14 cellular contexts compared by ENCODE assay signal in the genomic region with DNA sequence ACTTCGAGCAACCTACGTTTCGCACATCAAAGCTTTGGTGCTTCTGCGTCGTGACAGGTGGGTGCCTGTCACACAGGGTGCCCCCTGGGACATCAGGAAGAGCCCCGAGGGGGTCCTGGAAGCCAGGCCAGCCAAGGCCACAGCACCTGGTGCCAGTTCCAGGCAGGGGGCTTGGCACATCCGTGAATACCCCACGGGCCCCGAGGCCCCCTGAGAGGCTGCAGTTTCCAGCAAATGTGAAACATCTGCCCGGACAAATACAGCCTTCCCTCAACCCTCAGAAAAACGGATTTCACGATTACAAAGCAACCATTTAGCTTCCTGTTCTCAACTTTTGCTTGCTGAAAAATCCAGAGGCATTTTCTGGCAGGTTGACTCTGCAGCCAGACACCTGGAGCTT.
"Had no signal": no experiment of that assay in that cellular context is flagged by ENCODE, and none has a peak within 500 bp of the region (broad histone marks: within the 10 kb centered on the region; RNA-seq: fewer than 3 reads in every experiment).

No MANE protein-coding gene starts in this region.

- H3K27me3 ChIP-seq: breast epithelium, esophagus squamous epithelium, right lobe of liver, upper lobe of left lung had no signal

- H3K9me3 Mint-ChIP-seq: activated T-cell treated with anti-CD3 and anti-CD28 coated beads, Interleukin-2, amount 50 U/mL, for 72 hours; natural killer cell; stimulated activated memory B cell treated with anti-CD40 and anti-IgM and Interleukin-4, amounts not matched to agents 10 μg/mL and 1 μg/mL and 100 μg/mL, for 72 hours had no signal

- H3K9me3 ChIP-seq: breast epithelium, esophagus squamous epithelium, prostate gland, right lobe of liver, upper lobe of left lung had no signal

- H3K36me3 ChIP-seq: breast epithelium, esophagus squamous epithelium, prostate gland, right lobe of liver, upper lobe of left lung had no signal

- H3K4me1 ChIP-seq: breast epithelium, esophagus squamous epithelium, prostate gland, right lobe of liver, upper lobe of left lung had no signal

- H3K4me3 ChIP-seq: breast epithelium, esophagus squamous epithelium, prostate gland, right lobe of liver, upper lobe of left lung had no signal

- DNase-seq: activated CD4-positive, alpha-beta T cell treated with anti-CD3 and anti-CD28 coated beads, Interleukin-2, amount 50 U/mL, for 1 hour; activated gamma-delta T cell treated with Interleukin-2 at 50 U/mL for 16 hours; activated T-cell treated with anti-CD3 and anti-CD28 coated beads, Interleukin-2, amount 50 U/mL, for 72 hours; aorta; esophagus squamous epithelium; foreskin fibroblast; left cardiac atrium; natural killer cell; T-helper 9 cell; upper lobe of left lung had no signal

- H3K27ac Mint-ChIP-seq: activated T-cell treated with anti-CD3 and anti-CD28 coated beads, Interleukin-2, amount 50 U/mL, for 72 hours; natural killer cell; stimulated activated memory B cell treated with anti-CD40 and anti-IgM and Interleukin-4, amounts not matched to agents 10 μg/mL and 1 μg/mL and 100 μg/mL, for 72 hours had no signal

- H3K36me3 Mint-ChIP-seq: natural killer cell had no signal

- H3K4me3 Mint-ChIP-seq: activated T-cell treated with anti-CD3 and anti-CD28 coated beads, Interleukin-2, amount 50 U/mL, for 72 hours; natural killer cell; stimulated activated memory B cell treated with anti-CD40 and anti-IgM and Interleukin-4, amounts not matched to agents 10 μg/mL and 1 μg/mL and 100 μg/mL, for 72 hours had no signal

- H3K27ac ChIP-seq: breast epithelium, esophagus squamous epithelium, prostate gland, right lobe of liver, upper lobe of left lung had no signal

- ATAC-seq: activated T-cell treated with anti-CD3 and anti-CD28 coated beads, Interleukin-2, amount 50 U/mL, for 72 hours; left cardiac atrium; natural killer cell; right lobe of liver; stimulated activated memory B cell treated with anti-CD40 and anti-IgM and Interleukin-4, amounts not matched to agents 10 μg/mL and 1 μg/mL and 100 μg/mL, for 72 hours had no signal
